ENCODE assay signal across 1 cellular context in the genomic region with DNA sequence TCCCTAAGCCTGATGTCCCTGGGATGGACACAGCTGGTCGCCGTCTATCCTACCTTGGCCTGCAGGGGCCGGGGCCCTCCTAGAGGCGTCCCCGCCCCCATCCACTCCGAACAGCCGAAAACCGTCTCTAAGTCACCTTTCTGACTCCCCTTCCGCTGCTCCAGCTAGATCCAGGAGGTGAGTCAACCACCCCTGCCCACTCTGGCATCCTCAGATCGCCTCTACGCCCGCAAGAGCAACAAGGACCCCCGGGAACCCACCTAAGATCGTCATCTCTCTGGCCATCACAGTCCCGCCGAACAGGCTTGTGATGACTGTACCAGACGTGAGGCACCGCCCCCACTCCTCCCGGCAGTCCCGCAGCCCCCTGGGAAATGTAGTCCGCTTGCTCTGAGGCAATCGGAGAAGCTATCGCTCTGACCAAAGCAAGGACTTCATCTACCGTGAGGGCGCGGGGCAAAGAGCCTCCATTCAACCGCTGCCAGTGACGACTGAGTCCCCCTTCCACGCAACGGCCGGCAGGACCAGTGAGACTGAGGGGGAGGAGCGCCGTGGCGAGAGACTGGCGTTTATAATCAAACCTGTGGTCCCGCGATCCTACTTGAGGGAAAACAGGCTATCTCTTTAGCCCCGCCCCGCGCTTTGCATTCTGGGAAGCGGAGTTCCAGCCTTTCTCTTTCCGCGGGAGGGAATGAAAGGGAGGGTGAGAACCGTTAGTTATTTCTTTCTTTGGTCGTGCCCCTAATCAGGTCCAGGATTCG.
TF ChIP-seq lines count a peak whose summit lies in the region.

A gene with protein sequence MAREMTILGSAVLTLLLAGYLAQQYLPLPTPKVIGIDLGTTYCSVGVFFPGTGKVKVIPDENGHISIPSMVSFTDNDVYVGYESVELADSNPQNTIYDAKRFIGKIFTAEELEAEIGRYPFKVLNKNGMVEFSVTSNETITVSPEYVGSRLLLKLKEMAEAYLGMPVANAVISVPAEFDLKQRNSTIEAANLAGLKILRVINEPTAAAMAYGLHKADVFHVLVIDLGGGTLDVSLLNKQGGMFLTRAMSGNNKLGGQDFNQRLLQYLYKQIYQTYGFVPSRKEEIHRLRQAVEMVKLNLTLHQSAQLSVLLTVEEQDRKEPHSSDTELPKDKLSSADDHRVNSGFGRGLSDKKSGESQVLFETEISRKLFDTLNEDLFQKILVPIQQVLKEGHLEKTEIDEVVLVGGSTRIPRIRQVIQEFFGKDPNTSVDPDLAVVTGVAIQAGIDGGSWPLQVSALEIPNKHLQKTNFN (minus strand): TSS at position 312 of the 761 bp plus-strand sequence. CDS start 27 bp downstream, at position 285.

TF ChIP-seq in HepG2, 621 proteins besides CTCF, POLR2A, EP300 and RAD21 (continued from another document and continues in another):
- TF ChIP-seq, protein P1, sequence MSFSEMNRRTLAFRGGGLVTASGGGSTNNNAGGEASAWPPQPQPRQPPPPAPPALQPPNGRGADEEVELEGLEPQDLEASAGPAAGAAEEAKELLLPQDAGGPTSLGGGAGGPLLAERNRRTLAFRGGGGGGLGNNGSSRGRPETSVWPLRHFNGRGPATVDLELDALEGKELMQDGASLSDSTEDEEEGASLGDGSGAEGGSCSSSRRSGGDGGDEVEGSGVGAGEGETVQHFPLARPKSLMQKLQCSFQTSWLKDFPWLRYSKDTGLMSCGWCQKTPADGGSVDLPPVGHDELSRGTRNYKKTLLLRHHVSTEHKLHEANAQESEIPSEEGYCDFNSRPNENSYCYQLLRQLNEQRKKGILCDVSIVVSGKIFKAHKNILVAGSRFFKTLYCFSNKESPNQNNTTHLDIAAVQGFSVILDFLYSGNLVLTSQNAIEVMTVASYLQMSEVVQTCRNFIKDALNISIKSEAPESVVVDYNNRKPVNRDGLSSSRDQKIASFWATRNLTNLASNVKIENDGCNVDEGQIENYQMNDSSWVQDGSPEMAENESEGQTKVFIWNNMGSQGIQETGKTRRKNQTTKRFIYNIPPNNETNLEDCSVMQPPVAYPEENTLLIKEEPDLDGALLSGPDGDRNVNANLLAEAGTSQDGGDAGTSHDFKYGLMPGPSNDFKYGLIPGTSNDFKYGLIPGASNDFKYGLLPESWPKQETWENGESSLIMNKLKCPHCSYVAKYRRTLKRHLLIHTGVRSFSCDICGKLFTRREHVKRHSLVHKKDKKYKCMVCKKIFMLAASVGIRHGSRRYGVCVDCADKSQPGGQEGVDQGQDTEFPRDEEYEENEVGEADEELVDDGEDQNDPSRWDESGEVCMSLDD (CRISPR knock-in tag; IDR thresholded peaks at IDR 0.05; ENCODE audit: borderline replicate concordance), result no peak
- TF ChIP-seq ZNF737 (CRISPR knock-in tag; IDR thresholded peaks at IDR 0.05; ENCODE audit: borderline replicate concordance), result no peak
- TF ChIP-seq ZNF549 (CRISPR knock-in tag; IDR thresholded peaks at IDR 0.05), result no peak
- no peak for TF ChIP-seq MBNL3 (CRISPR knock-in tag; conservative IDR thresholded peaks at IDR 0.05)
- no peak for TF ChIP-seq MAFK (conservative IDR thresholded peaks at IDR 0.05 in 1 of 2, IDR thresholded peaks at IDR 0.05 in 1 of 2; ENCODE audit: low read length in 2 of 2)
- no peak for TF ChIP-seq SOX13 (IDR thresholded peaks at IDR 0.05)
- TF ChIP-seq SOX13 (CRISPR knock-in tag; conservative IDR thresholded peaks at IDR 0.05 in 1 of 2, IDR thresholded peaks at IDR 0.05 in 1 of 2), result no peak
- TF ChIP-seq NFE2 (CRISPR knock-in tag; IDR thresholded peaks at IDR 0.05), result no peak
- TF ChIP-seq ZNF33B (CRISPR knock-in tag; IDR thresholded peaks at IDR 0.05), result 0 out of 2 replicates have a peak, but pooled peaks have one; percentile 48
- TF ChIP-seq ZNF101 (CRISPR knock-in tag; IDR thresholded peaks at IDR 0.05; ENCODE audit: borderline replicate concordance, low read depth), result no peak
- no peak for TF ChIP-seq LCORL (IDR thresholded peaks at IDR 0.05)
- peak; percentile 22; the same call in 1 of the 2 replicates for TF ChIP-seq LCORL (CRISPR knock-in tag; IDR thresholded peaks at IDR 0.05)
- TF ChIP-seq ZNF597 (CRISPR knock-in tag; IDR thresholded peaks at IDR 0.05), result 0 out of 2 replicates have a peak, but pooled peaks have one; percentile 29
- 0 out of 2 replicates have a peak, but pooled peaks have one; percentile 37 for TF ChIP-seq ZIK1 (CRISPR knock-in tag; IDR thresholded peaks at IDR 0.05; ENCODE audit: borderline replicate concordance, low read depth)
- no peak for TF ChIP-seq ETV5 (CRISPR knock-in tag; IDR thresholded peaks at IDR 0.05; ENCODE audit: borderline replicate concordance)
- TF ChIP-seq TCF12 (IDR thresholded peaks at IDR 0.05), result no peak
- no peak for TF ChIP-seq TCF12 (CRISPR knock-in tag; IDR thresholded peaks at IDR 0.05)
- no peak; the same call in 1 of the 2 replicates for TF ChIP-seq ZNF547 (CRISPR knock-in tag; IDR thresholded peaks at IDR 0.05)
- 0 out of 2 replicates have a peak, but pooled peaks have one; percentile 45 for TF ChIP-seq ISL2 (CRISPR knock-in tag; IDR thresholded peaks at IDR 0.05)
- TF ChIP-seq ZNF646 (CRISPR knock-in tag; IDR thresholded peaks at IDR 0.05), result no peak
- no peak for TF ChIP-seq ZNF674 (CRISPR knock-in tag; IDR thresholded peaks at IDR 0.05; ENCODE audit: low read depth)
- TF ChIP-seq ATF7 (IDR thresholded peaks at IDR 0.05), result no peak
- no peak for TF ChIP-seq ATF7 (CRISPR knock-in tag; IDR thresholded peaks at IDR 0.05)
- no peak for TF ChIP-seq ZNF577 (CRISPR knock-in tag; IDR thresholded peaks at IDR 0.05; ENCODE audit: borderline replicate concordance, low read depth)
- TF ChIP-seq ZNF687 (CRISPR knock-in tag; IDR thresholded peaks at IDR 0.05), result peak; percentile 65
- peak; percentile 78 for TF ChIP-seq ZHX2 (IDR thresholded peaks at IDR 0.05; ENCODE audit: low read depth)
- TF ChIP-seq ZHX2 (CRISPR knock-in tag; IDR thresholded peaks at IDR 0.05; ENCODE audit: borderline replicate concordance), result no peak
- no peak for TF ChIP-seq ELF4 (CRISPR knock-in tag; IDR thresholded peaks at IDR 0.05; ENCODE audit: borderline replicate concordance)
- TF ChIP-seq SIN3A (IDR thresholded peaks at IDR 0.05; ENCODE audit: borderline replicate concordance, low read depth, low read length), result peak; percentile 79; the same call in 1 of the 2 replicates
- no peak for TF ChIP-seq MTA3 (CRISPR knock-in tag; IDR thresholded peaks at IDR 0.05)
- peak; percentile 36; the same call in 1 of the 2 replicates for TF ChIP-seq ZNF337 (CRISPR knock-in tag; IDR thresholded peaks at IDR 0.05; ENCODE audit: borderline replicate concordance, low read depth)
- no peak for TF ChIP-seq MED8 (CRISPR knock-in tag; IDR thresholded peaks at IDR 0.05; ENCODE audit: insufficient replicate concordance)
- no peak for TF ChIP-seq NR1H2 (CRISPR knock-in tag; IDR thresholded peaks at IDR 0.05; ENCODE audit: borderline replicate concordance, low read depth)
